1 cellular context compared by ENCODE assay signal in the genomic region with DNA sequence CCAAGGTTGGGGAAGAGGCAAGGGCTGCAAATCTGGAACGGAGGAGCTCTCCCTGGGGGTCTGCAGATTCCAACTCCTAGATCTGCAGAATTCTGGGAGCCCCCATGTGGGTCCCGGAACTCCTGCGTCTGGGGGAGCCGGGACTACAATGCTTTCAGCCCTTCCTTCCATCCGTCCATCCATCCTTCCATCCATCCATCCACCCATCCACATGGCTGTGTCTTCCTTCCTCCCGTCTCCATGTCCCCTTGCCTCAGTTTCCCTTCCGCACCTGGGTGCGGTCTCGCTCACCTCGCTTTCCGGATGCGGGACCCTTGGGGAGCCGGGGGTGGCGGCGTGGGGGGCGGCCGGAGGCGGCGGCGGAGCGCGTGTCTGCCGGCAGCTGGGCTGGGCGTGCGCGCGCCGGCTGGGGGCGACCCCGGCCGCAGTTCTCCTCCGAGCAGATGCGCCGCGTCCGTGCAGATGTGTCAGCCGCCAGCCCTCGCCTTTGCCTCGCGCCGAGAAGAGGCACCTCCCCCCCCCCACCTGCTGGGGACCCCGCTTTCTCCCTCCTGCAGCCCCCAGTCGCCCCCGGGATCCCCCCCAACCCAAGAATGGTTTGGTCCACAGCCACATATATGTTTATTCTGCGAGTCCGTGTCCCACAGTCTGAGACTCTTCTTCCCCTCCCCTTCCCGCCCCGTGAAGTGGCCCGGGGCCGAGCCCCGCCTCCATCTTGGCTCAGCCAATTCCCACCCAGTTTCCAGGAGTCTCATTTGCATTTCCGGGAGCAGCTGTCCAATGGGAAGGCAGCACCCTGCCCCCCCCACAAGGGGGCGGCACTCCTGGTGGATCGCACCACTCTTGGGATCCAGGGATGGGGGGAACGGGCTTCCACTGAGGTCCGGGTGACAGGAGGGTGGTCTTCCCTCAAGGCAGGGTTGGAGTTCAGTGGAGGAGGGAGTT.
TF ChIP-seq lines count a peak whose summit lies in the region.

No MANE protein-coding gene starts in this region.

TF ChIP-seq in GM23338, 12 proteins besides CTCF, POLR2A, EP300 and RAD21 (continued from another document):
- no peak for TF ChIP-seq CREB1 (CRISPR knock-in tag; IDR thresholded peaks at IDR 0.05; ENCODE audit: low read depth)
- peak; percentile 56 for TF ChIP-seq POLR2AphosphoS5 (IDR thresholded peaks at IDR 0.05; ENCODE audit: low read depth)
